In the genomic region with DNA sequence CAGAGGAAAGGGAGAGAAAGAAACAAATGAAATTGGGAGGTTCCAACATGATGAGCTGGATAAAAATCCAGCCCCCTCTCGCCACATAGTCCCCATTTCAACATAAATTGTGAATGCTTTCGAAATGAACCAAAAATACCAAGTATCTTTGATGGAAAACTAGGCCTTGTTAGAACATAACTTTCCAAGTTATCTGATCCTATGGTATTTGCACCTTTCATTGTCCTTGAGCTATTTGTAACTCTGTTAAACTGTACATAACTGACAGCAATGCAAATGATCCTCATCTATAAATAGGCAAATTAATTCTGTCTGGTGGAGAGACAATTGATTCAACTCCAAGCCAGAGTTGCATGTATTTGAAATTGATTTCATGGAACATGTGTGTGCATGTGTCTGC, we compare ENCODE assay signal across 18 cellular contexts. TPM values are rescaled to one million over a fixed set of nuclear protein-coding genes. Genes with fewer than 3 reads are reported as not detected.
DNase-seq lines count a peak whose midpoint lies in the region; ATAC-seq and TF ChIP-seq lines count a peak whose summit lies in the region.
"Had no signal": no experiment of that assay in that cellular context is flagged by ENCODE, and none has a peak within 500 bp of the region (broad histone marks: within the 10 kb centered on the region; RNA-seq: fewer than 3 reads in every experiment).

No MANE protein-coding gene starts in this region.

- no peak overlapping the region for H3K4me3 Mint-ChIP-seq in activated naive CD8-positive, alpha-beta T cell treated with anti-CD3 and anti-CD28 coated beads, Interleukin-2, amount 10 ng/mL, durations not matched to agents 7 days and 5 days
- no peak overlapping the region for H3K4me3 Mint-ChIP-seq in activated naive CD8-positive, alpha-beta T cell treated with anti-CD3 and anti-CD28 coated beads for 36 hours
- H3K4me3 Mint-ChIP-seq in T-helper 17 cell: no peak overlapping the region

- no peaks in the 10 kb centered on the region for H3K9me3 ChIP-seq in thyroid gland
- no peaks in the 10 kb centered on the region for H3K9me3 ChIP-seq in MG63
- no peaks in the 10 kb centered on the region for H3K9me3 ChIP-seq in T-helper 17 cell (ENCODE audit: control insufficient read depth, low read length, poor library complexity, severe bottlenecking)

- no peaks in the 10 kb centered on the region for H3K36me3 Mint-ChIP-seq in activated naive CD8-positive, alpha-beta T cell treated with anti-CD3 and anti-CD28 coated beads, Interleukin-2, amount 10 ng/mL, durations not matched to agents 7 days and 5 days
- H3K36me3 Mint-ChIP-seq in activated naive CD8-positive, alpha-beta T cell treated with anti-CD3 and anti-CD28 coated beads for 36 hours: no peaks in the 10 kb centered on the region
- H3K36me3 Mint-ChIP-seq in T-helper 17 cell (ENCODE audit: low read depth): no peaks in the 10 kb centered on the region

- TF ChIP-seq CTCF in thyroid gland (IDR thresholded peaks at IDR 0.05): no peak

- H3K27ac Mint-ChIP-seq in activated naive CD8-positive, alpha-beta T cell treated with anti-CD3 and anti-CD28 coated beads, Interleukin-2, amount 10 ng/mL, durations not matched to agents 7 days and 5 days: peak overlapping the region; percentile 36
- no peak overlapping the region for H3K27ac Mint-ChIP-seq in activated naive CD8-positive, alpha-beta T cell treated with anti-CD3 and anti-CD28 coated beads for 36 hours
- H3K27ac Mint-ChIP-seq in T-helper 17 cell: no peak overlapping the region

- POLR2A ChIA-PET in activated naive CD8-positive, alpha-beta T cell treated with anti-CD3 and anti-CD28 coated beads, Interleukin-2, amount 10 ng/mL, durations not matched to agents 7 days and 5 days (lab: Charles Lee): no interaction called here

- TF ChIP-seq POLR2A in thyroid gland (IDR thresholded peaks at IDR 0.05): no peak

- intact Hi-C loops in thyroid gland (cut with DNase I): no loop called here

- no peak overlapping the region for H3K4me3 ChIP-seq in thyroid gland (replicated peaks in 1 of 3)
- no peak overlapping the region for H3K4me3 ChIP-seq in MG63

- DNase-seq in activated naive CD8-positive, alpha-beta T cell treated with anti-CD3 and anti-CD28 coated beads, Interleukin-2, amount 10 ng/mL, durations not matched to agents 7 days and 5 days: no peak
- no peak for DNase-seq in activated naive CD8-positive, alpha-beta T cell treated with anti-CD3 and anti-CD28 coated beads for 36 hours
- peak; percentile 75 to 77 for DNase-seq in NCI-H526 (lab: John Stamatoyannopoulos, UW)
- DNase-seq in fibroblast of peridontal ligament (ENCODE audit: extremely low read depth): peak; percentile 30
- DNase-seq in thyroid gland: no peak
- no peak for DNase-seq in MG63
- DNase-seq in T-helper 17 cell: no peak
- DNase-seq: Calu3, DMS79 treated with DMSO at 0.1 percent for 48 hours, KBM-7, MM.1S, NCI-H2029, NCI-H446, NCI-H524 treated with DMSO at 0.1 percent for 48 hours, Right ventricle myocardium superior, RPMI8226 had no signal

- H3K4me1 Mint-ChIP-seq in activated naive CD8-positive, alpha-beta T cell treated with anti-CD3 and anti-CD28 coated beads, Interleukin-2, amount 10 ng/mL, durations not matched to agents 7 days and 5 days: no peaks in the 10 kb centered on the region
- H3K4me1 Mint-ChIP-seq in activated naive CD8-positive, alpha-beta T cell treated with anti-CD3 and anti-CD28 coated beads for 36 hours: no peaks in the 10 kb centered on the region
- no peaks in the 10 kb centered on the region for H3K4me1 Mint-ChIP-seq in T-helper 17 cell

- no peaks in the 10 kb centered on the region for H3K9me3 Mint-ChIP-seq in activated naive CD8-positive, alpha-beta T cell treated with anti-CD3 and anti-CD28 coated beads, Interleukin-2, amount 10 ng/mL, durations not matched to agents 7 days and 5 days
- H3K9me3 Mint-ChIP-seq in activated naive CD8-positive, alpha-beta T cell treated with anti-CD3 and anti-CD28 coated beads for 36 hours: no peaks in the 10 kb centered on the region

- WGBS in thyroid gland, 2 donors: 92 to 97% methylated on average over 2 of the region's 2 CpGs

- no peaks in the 10 kb centered on the region for H3K27me3 Mint-ChIP-seq in activated naive CD8-positive, alpha-beta T cell treated with anti-CD3 and anti-CD28 coated beads, Interleukin-2, amount 10 ng/mL, durations not matched to agents 7 days and 5 days
- no peaks in the 10 kb centered on the region for H3K27me3 Mint-ChIP-seq in activated naive CD8-positive, alpha-beta T cell treated with anti-CD3 and anti-CD28 coated beads for 36 hours
- no peaks in the 10 kb centered on the region for H3K27me3 Mint-ChIP-seq in T-helper 17 cell

- H3K36me3 ChIP-seq in thyroid gland: no peaks in the 10 kb centered on the region
- H3K36me3 ChIP-seq in MG63: no peaks in the 10 kb centered on the region

- H3K27me3 ChIP-seq in thyroid gland (no peaks in the 10 kb centered on the region), MG63 (no peaks in the 10 kb centered on the region)

- no peak for ATAC-seq in activated naive CD8-positive, alpha-beta T cell treated with anti-CD3 and anti-CD28 coated beads, Interleukin-2, amount 10 ng/mL, durations not matched to agents 7 days and 5 days (ENCODE audit: low read depth)
- no peak for ATAC-seq in HG03108 (IDR thresholded peaks at IDR 0.05; ENCODE audit: unreplicated experiment)
- no peak for ATAC-seq in T-helper 17 cell

- peaks cover 44 to 54% of the 10 kb centered on the region in 2 donors for H3K4me1 ChIP-seq in thyroid gland

- peak overlapping the region; percentile 37 to 88 (median 83) for H3K27ac ChIP-seq in thyroid gland
- H3K27ac ChIP-seq: 22Rv1 had no signal

RNA-seq across cellular contexts. Expression of a gene that starts 18.2 kb away (rescaled TPM):
- 1 to 10 TPM; 1.3 to 2.0 TPM for total RNA-seq in activated naive CD8-positive, alpha-beta T cell treated with anti-CD3 and anti-CD28 coated beads, Interleukin-2, amount 10 ng/mL, durations not matched to agents 7 days and 5 days
- 1 to 10 TPM; 2.4 to 2.8 TPM for total RNA-seq in activated naive CD8-positive, alpha-beta T cell treated with anti-CD3 and anti-CD28 coated beads for 36 hours
- total RNA-seq in thyroid gland: 100 to 1,000 TPM; 170 to 246 (median 201) TPM
- 1.5 and 2.9 TPM in 2 replicates for total RNA-seq in MG63 (2014; rRNA removed; shearing (Covaris generic); ENCODE audit: low replicate concordance)
- total RNA-seq in T-helper 17 cell: 1 to 10 TPM; 1.1 to 1.5 TPM

Comparison
In these comparisons a context has a peak if more than half of its experiments do, and no peak if none do; other contexts are left out.
1. DNase-seq: peak in NCI-H526 (2 of 2) and fibroblast of peridontal ligament (single experiment); none in activated naive CD8-positive, alpha-beta T cell treated with anti-CD3 and anti-CD28 coated beads, Interleukin-2, amount 10 ng/mL, durations not matched to agents 7 days and 5 days (single experiment), activated naive CD8-positive, alpha-beta T cell treated with anti-CD3 and anti-CD28 coated beads for 36 hours (single experiment), thyroid gland (0 of 2), MG63 (single experiment) and T-helper 17 cell (0 of 3).
2. RNA of a gene that starts 18.2 kb away (total RNA-seq): 170 to 246 TPM in thyroid gland; 1.5 to 2.9 TPM in MG63, 2.4 to 2.8 TPM in activated naive CD8-positive, alpha-beta T cell treated with anti-CD3 and anti-CD28 coated beads for 36 hours, 1.3 to 2.0 TPM in activated naive CD8-positive, alpha-beta T cell treated with anti-CD3 and anti-CD28 coated beads, Interleukin-2, amount 10 ng/mL, durations not matched to agents 7 days and 5 days and 1.1 to 1.5 TPM in T-helper 17 cell; every median in the first group is over 10 times any median in the second.